Comparison of ENCODE assay signal across 23 cellular contexts in genomic region chr7:102189756-102190155, GRCh38.
"Had no signal": no experiment of that assay in that cellular context is flagged by ENCODE, and none has a peak within 500 bp of the region (broad histone marks: within the 10 kb centered on the region; RNA-seq: fewer than 3 reads in every experiment).

No MANE protein-coding gene starts in this region.

- DNase-seq: activated CD4-positive, alpha-beta memory T cell treated with anti-CD3 and anti-CD28 coated beads, Interleukin-2, amount 10 ng/mL, durations not matched to agents 7 days and 5 days; activated CD4-positive, alpha-beta T cell treated with anti-CD3 and anti-CD28 coated beads for 1 hour; activated CD4-positive, alpha-beta T cell treated with anti-CD3 and anti-CD28 coated beads, Interleukin-2, amount 10 ng/mL, durations not matched to agents 7 days and 5 days; activated naive CD8-positive, alpha-beta T cell treated with anti-CD3 and anti-CD28 coated beads, Interleukin-2, amount 50 U/mL, for 24 hours; activated T-cell treated with anti-CD3 and anti-CD28 coated beads, Interleukin-2, amount 50 U/mL, for 48 hours; central memory CD4-positive, alpha-beta T cell; dermis blood vessel endothelial cell; effector CD4-positive, alpha-beta T cell; esophagus squamous epithelium; foreskin melanocyte; islet precursor cell; naive B cell; posterior cingulate gyrus; right lobe of liver; stimulated activated CD4-positive, alpha-beta T cell treated with anti-CD3 and anti-CD28 coated beads, Interleukin-2, amount 100 ng/mL, for 48 hours; T-helper 2 cell had no signal

- H3K4me1 ChIP-seq: esophagus squamous epithelium, neural progenitor cell, right lobe of liver had no signal

- H3K9me3 Mint-ChIP-seq: activated CD4-positive, alpha-beta memory T cell treated with anti-CD3 and anti-CD28 coated beads, Interleukin-2, amount 10 ng/mL, durations not matched to agents 7 days and 5 days; activated CD4-positive, alpha-beta T cell treated with anti-CD3 and anti-CD28 coated beads, Interleukin-2, amount 10 ng/mL, durations not matched to agents 7 days and 5 days; activated naive CD4-positive, alpha-beta T cell treated with anti-CD3 and anti-CD28 coated beads, Interleukin-2, amount 50 U/mL, for 24 hours; activated naive CD8-positive, alpha-beta T cell treated with anti-CD3 and anti-CD28 coated beads, Interleukin-2, amount 50 U/mL, for 24 hours; activated T-helper 2 cell treated with anti-CD3 and anti-CD28 coated beads, Interferon-gamma antibody, Interleukin-2, Interleukin-4, amounts not matched to agents 10 μg/mL and 5 μg/mL and 100 μg/mL, durations not matched to agents 14 hours and 24 hours and 36 hours; mesothelial cell of epicardium; naive B cell; neural progenitor cell; stimulated activated naive CD8-positive, alpha-beta T cell treated with anti-CD3 and anti-CD28 coated beads, Interleukin-15, Interleukin-2, amounts not matched to agents 100 ng/mL and 50 ng/mL, for 24 hours had no signal

- H3K27ac Mint-ChIP-seq: activated CD4-positive, alpha-beta memory T cell treated with anti-CD3 and anti-CD28 coated beads, Interleukin-2, amount 10 ng/mL, durations not matched to agents 7 days and 5 days; activated CD4-positive, alpha-beta T cell treated with anti-CD3 and anti-CD28 coated beads, Interleukin-2, amount 10 ng/mL, durations not matched to agents 7 days and 5 days; activated naive CD4-positive, alpha-beta T cell treated with anti-CD3 and anti-CD28 coated beads, Interleukin-2, amount 50 U/mL, for 24 hours; activated naive CD8-positive, alpha-beta T cell treated with anti-CD3 and anti-CD28 coated beads, Interleukin-2, amount 50 U/mL, for 24 hours; activated T-helper 2 cell treated with anti-CD3 and anti-CD28 coated beads, Interferon-gamma antibody, Interleukin-2, Interleukin-4, amounts not matched to agents 10 μg/mL and 5 μg/mL and 100 μg/mL, durations not matched to agents 14 hours and 24 hours and 36 hours; mesothelial cell of epicardium; naive B cell; stimulated activated naive CD8-positive, alpha-beta T cell treated with anti-CD3 and anti-CD28 coated beads, Interleukin-15, Interleukin-2, amounts not matched to agents 100 ng/mL and 50 ng/mL, for 24 hours had no signal

- H3K4me3 Mint-ChIP-seq: activated CD4-positive, alpha-beta memory T cell treated with anti-CD3 and anti-CD28 coated beads, Interleukin-2, amount 10 ng/mL, durations not matched to agents 7 days and 5 days; activated CD4-positive, alpha-beta T cell treated with anti-CD3 and anti-CD28 coated beads, Interleukin-2, amount 10 ng/mL, durations not matched to agents 7 days and 5 days; activated naive CD4-positive, alpha-beta T cell treated with anti-CD3 and anti-CD28 coated beads, Interleukin-2, amount 50 U/mL, for 24 hours; activated naive CD8-positive, alpha-beta T cell treated with anti-CD3 and anti-CD28 coated beads, Interleukin-2, amount 50 U/mL, for 24 hours; mesothelial cell of epicardium; naive B cell; neural progenitor cell; stimulated activated naive CD8-positive, alpha-beta T cell treated with anti-CD3 and anti-CD28 coated beads, Interleukin-15, Interleukin-2, amounts not matched to agents 100 ng/mL and 50 ng/mL, for 24 hours had no signal

- H3K27ac ChIP-seq: epithelial cell of prostate, esophagus squamous epithelium, neural progenitor cell, right lobe of liver, thoracic aorta had no signal

- H3K27me3 Mint-ChIP-seq: activated CD4-positive, alpha-beta memory T cell treated with anti-CD3 and anti-CD28 coated beads, Interleukin-2, amount 10 ng/mL, durations not matched to agents 7 days and 5 days; activated CD4-positive, alpha-beta T cell treated with anti-CD3 and anti-CD28 coated beads, Interleukin-2, amount 10 ng/mL, durations not matched to agents 7 days and 5 days; activated naive CD4-positive, alpha-beta T cell treated with anti-CD3 and anti-CD28 coated beads, Interleukin-2, amount 50 U/mL, for 24 hours; activated naive CD8-positive, alpha-beta T cell treated with anti-CD3 and anti-CD28 coated beads, Interleukin-2, amount 50 U/mL, for 24 hours; naive B cell; stimulated activated naive CD8-positive, alpha-beta T cell treated with anti-CD3 and anti-CD28 coated beads, Interleukin-15, Interleukin-2, amounts not matched to agents 100 ng/mL and 50 ng/mL, for 24 hours had no signal

- H3K4me3 ChIP-seq: esophagus squamous epithelium, neural progenitor cell, right lobe of liver, thoracic aorta had no signal

- H3K4me1 Mint-ChIP-seq: activated naive CD4-positive, alpha-beta T cell treated with anti-CD3 and anti-CD28 coated beads, Interleukin-2, amount 50 U/mL, for 24 hours; activated naive CD8-positive, alpha-beta T cell treated with anti-CD3 and anti-CD28 coated beads, Interleukin-2, amount 50 U/mL, for 24 hours; mesothelial cell of epicardium; neural progenitor cell had no signal

- H3K27me3 ChIP-seq: esophagus squamous epithelium, neural progenitor cell, right lobe of liver had no signal

- ATAC-seq: activated naive CD8-positive, alpha-beta T cell treated with anti-CD3 and anti-CD28 coated beads, Interleukin-2, amount 50 U/mL, for 24 hours; right lobe of liver had no signal

- H3K9me3 ChIP-seq: esophagus squamous epithelium, right lobe of liver, thoracic aorta had no signal

- H3K36me3 ChIP-seq: neural progenitor cell had no signal
